Comparison of ENCODE assay signal across 10 cellular contexts in genomic region chr2:221527759-221528444, GRCh38. TPM values are rescaled to one million over a fixed set of nuclear protein-coding genes. Genes with fewer than 3 reads are reported as not detected.
A peak's percentile ranks its signal among the peaks of the same experiment; 100 is the strongest.
DNase-seq lines count a peak whose midpoint lies in the region; ATAC-seq and TF ChIP-seq lines count a peak whose summit lies in the region.
"Had no signal": no experiment of that assay in that cellular context is flagged by ENCODE, and none has a peak within 500 bp of the region (broad histone marks: within the 10 kb centered on the region; RNA-seq: fewer than 3 reads in every experiment).

No MANE protein-coding gene starts in this region.

- H3K27ac Mint-ChIP-seq in activated naive CD4-positive, alpha-beta T cell treated with anti-CD3 and anti-CD28 coated beads, Interleukin-2, amount 10 ng/mL, durations not matched to agents 7 days and 5 days = peak overlapping the region; percentile 88

- H3K36me3 Mint-ChIP-seq in activated naive CD4-positive, alpha-beta T cell treated with anti-CD3 and anti-CD28 coated beads, Interleukin-2, amount 10 ng/mL, durations not matched to agents 7 days and 5 days = peaks cover 21% of the 10 kb centered on the region

- H3K4me1 ChIP-seq in right lobe of liver = no peaks in the 10 kb centered on the region
- H3K4me1 ChIP-seq in upper lobe of right lung = peaks cover 33% of the 10 kb centered on the region
- H3K4me1 ChIP-seq: BE2C had no signal

- intact Hi-C loops in right lobe of liver (cut with DNase I) = no loop called here
- intact Hi-C loops in upper lobe of right lung (cut with DNase I) = no loop called here

- H3K27ac ChIP-seq in right lobe of liver = no peak overlapping the region
- H3K27ac ChIP-seq in upper lobe of right lung = peak overlapping the region; percentile 65

- H3K4me3 Mint-ChIP-seq in activated naive CD4-positive, alpha-beta T cell treated with anti-CD3 and anti-CD28 coated beads, Interleukin-2, amount 10 ng/mL, durations not matched to agents 7 days and 5 days = no peak overlapping the region

- TF ChIP-seq POLR2A in right lobe of liver (IDR thresholded peaks at IDR 0.05) = no peak

- peak; percentile 49 for DNase-seq in activated naive CD4-positive, alpha-beta T cell treated with anti-CD3 and anti-CD28 coated beads, Interleukin-2, amount 10 ng/mL, durations not matched to agents 7 days and 5 days
- DNase-seq in activated naive CD4-positive, alpha-beta T cell (lab: John Stamatoyannopoulos, UW) = no peak
- DNase-seq in amniotic epithelial cell (ENCODE audit: low read depth) = peak; percentile 49
- no peak for DNase-seq in right lobe of liver
- no peak for DNase-seq in upper lobe of right lung
- DNase-seq in putamen (ENCODE audit: low spot score) = no peak
- DNase-seq in NCI-H187 treated with DMSO at 0.1 percent for 48 hours (lab: John Stamatoyannopoulos, UW) = no peak
- DNase-seq: BE2C, NCI-H446 treated with DMSO at 0.1 percent for 48 hours had no signal

- WGBS in right lobe of liver (ENCODE audit: insufficient coverage, low coverage, low lambda C conversion rate, missing lambda C conversion rate) = 23% methylated on average over 9 of the region's 9 CpGs

- H3K27me3 ChIP-seq in right lobe of liver = no peaks in the 10 kb centered on the region
- no peaks in the 10 kb centered on the region for H3K27me3 ChIP-seq in upper lobe of right lung
- H3K27me3 ChIP-seq: BE2C had no signal

- peaks cover 4% of the 10 kb centered on the region for H3K27me3 Mint-ChIP-seq in activated naive CD4-positive, alpha-beta T cell treated with anti-CD3 and anti-CD28 coated beads, Interleukin-2, amount 10 ng/mL, durations not matched to agents 7 days and 5 days

- H3K36me3 ChIP-seq in right lobe of liver (no peaks in the 10 kb centered on the region), upper lobe of right lung (no peaks in the 10 kb centered on the region)
- H3K36me3 ChIP-seq: BE2C had no signal

- H3K4me1 Mint-ChIP-seq in activated naive CD4-positive, alpha-beta T cell treated with anti-CD3 and anti-CD28 coated beads, Interleukin-2, amount 10 ng/mL, durations not matched to agents 7 days and 5 days = peaks cover 45% of the 10 kb centered on the region

- CTCF ChIA-PET in activated naive CD4-positive, alpha-beta T cell treated with anti-CD3 and anti-CD28 coated beads, Interleukin-2, amount 10 ng/mL, durations not matched to agents 7 days and 5 days (lab: Charles Lee) = interaction anchor here (0.5 to 0.6 kb wide), 2 partner anchors 12 to 253 kb away, joined by 3 to 4 read pairs; no protein-coding TSS in a partner anchor

- H3K9me3 Mint-ChIP-seq in activated naive CD4-positive, alpha-beta T cell treated with anti-CD3 and anti-CD28 coated beads, Interleukin-2, amount 10 ng/mL, durations not matched to agents 7 days and 5 days = peaks cover 5% of the 10 kb centered on the region

- no peak for TF ChIP-seq CTCF in right lobe of liver (IDR thresholded peaks at IDR 0.05)
- TF ChIP-seq CTCF in upper lobe of right lung (IDR thresholded peaks at IDR 0.05) = no peak

- no peaks in the 10 kb centered on the region for H3K9me3 ChIP-seq in right lobe of liver
- no peaks in the 10 kb centered on the region for H3K9me3 ChIP-seq in upper lobe of right lung
- H3K9me3 ChIP-seq: BE2C had no signal

- H3K4me3 ChIP-seq in right lobe of liver (no peak overlapping the region), upper lobe of right lung (no peak overlapping the region)

- peak; percentile 38 to 53 (median 45) for ATAC-seq in right lobe of liver
- peak; percentile 66 for ATAC-seq in upper lobe of right lung
- ATAC-seq in HG02885 (IDR thresholded peaks at IDR 0.05; ENCODE audit: poor library complexity, unreplicated experiment) = no peak

RNA-seq across cellular contexts. Expression of gene EPHA4, which starts 44.2 kb away (rescaled TPM):
- total RNA-seq in right lobe of liver (1 to 10 TPM in 3 of 6 experiments, under 1 TPM in 3; 0.61 to 2.9 (median 1.0) TPM), upper lobe of right lung (31.9 TPM)

Comparison
In these comparisons a context has a peak if more than half of its experiments do, and no peak if none do; other contexts are left out.
1. DNase-seq: peak in activated naive CD4-positive, alpha-beta T cell treated with anti-CD3 and anti-CD28 coated beads, Interleukin-2, amount 10 ng/mL, durations not matched to agents 7 days and 5 days (single experiment) and amniotic epithelial cell (single experiment); none in activated naive CD4-positive, alpha-beta T cell (0 of 4), right lobe of liver (0 of 3), upper lobe of right lung (single experiment), putamen (single experiment) and NCI-H187 treated with DMSO at 0.1 percent for 48 hours (single experiment).